ENCODE assay signal across 20 cellular contexts in the genomic region with DNA sequence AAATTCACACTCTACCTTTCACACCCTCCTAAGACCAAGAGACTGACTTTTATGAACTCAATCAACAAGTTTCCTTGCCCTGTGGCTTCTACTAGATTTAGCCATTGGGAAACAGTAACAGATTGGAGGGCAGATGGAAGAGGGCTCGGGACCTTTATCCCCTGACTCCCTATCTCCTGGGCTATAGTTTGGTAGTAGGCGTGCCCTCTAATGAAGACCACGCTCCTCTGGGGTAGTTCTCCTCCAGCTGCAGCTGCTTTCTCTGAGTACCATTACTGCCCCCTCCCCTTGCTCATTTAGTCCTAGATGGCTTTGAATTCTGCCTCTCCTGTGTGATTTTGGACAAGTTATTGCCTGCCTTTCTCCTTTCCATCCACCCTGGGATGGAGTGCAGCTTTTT.
"Had no signal": no experiment of that assay in that cellular context is flagged by ENCODE, and none has a peak within 500 bp of the region (broad histone marks: within the 10 kb centered on the region; RNA-seq: fewer than 3 reads in every experiment).

No MANE protein-coding gene starts in this region.

- H3K4me1 ChIP-seq: right lobe of liver, thyroid gland had no signal

- H3K9me3 Mint-ChIP-seq: activated CD4-positive, alpha-beta memory T cell treated with anti-CD3 and anti-CD28 coated beads for 36 hours; activated T-helper 1 cell treated with anti-CD3 and anti-CD28 coated beads, Interleukin-12 subunit alpha, Interleukin-12 subunit beta, Interleukin-2, Interleukin-4 antibody, amounts not matched to agents 30 ng/mL and 10 ng/mL and 1 ng/mL, durations not matched to agents 14 hours and 24 hours and 36 hours; neural crest cell; stimulated activated memory B cell treated with anti-CD40 and anti-IgM and Interleukin-4, amounts not matched to agents 10 μg/mL and 1 μg/mL and 100 μg/mL, for 72 hours; T-helper 2 cell treated with Interferon-gamma antibody and Interleukin-4, amounts not matched to agents 5 μg/mL and 100 μg/mL, for 36 hours; WTC11 had no signal

- H3K4me3 ChIP-seq: dorsolateral prefrontal cortex, lung, right lobe of liver, spleen, thyroid gland had no signal

- H3K27ac ChIP-seq: right lobe of liver, spleen, thyroid gland had no signal

- H3K36me3 Mint-ChIP-seq: activated CD4-positive, alpha-beta memory T cell treated with anti-CD3 and anti-CD28 coated beads for 36 hours; activated naive CD8-positive, alpha-beta T cell; stimulated activated memory B cell treated with anti-CD40 and anti-IgM and Interleukin-4, amounts not matched to agents 10 μg/mL and 1 μg/mL and 100 μg/mL, for 72 hours; WTC11 had no signal

- H3K9me3 ChIP-seq: right lobe of liver, spleen, thyroid gland had no signal

- DNase-seq: activated CD4-positive, alpha-beta memory T cell treated with anti-CD3 and anti-CD28 coated beads for 36 hours; activated CD4-positive, alpha-beta T cell treated with anti-CD3 and anti-CD28 coated beads for 36 hours; activated T-cell treated with anti-CD3 and anti-CD28 coated beads for 4 hours; dorsolateral prefrontal cortex; hypothalamus; islet precursor cell; left colon; midbrain; right lobe of liver; spleen; stimulated activated CD4-positive, alpha-beta T cell treated with anti-CD3 and anti-CD28 coated beads, Interleukin-4, amount 100 ng/mL, for 4 hours; thyroid gland had no signal

- H3K4me1 Mint-ChIP-seq: neural crest cell, WTC11 had no signal

- H3K27me3 ChIP-seq: dorsolateral prefrontal cortex, right lobe of liver, thyroid gland had no signal

- H3K4me3 Mint-ChIP-seq: activated CD4-positive, alpha-beta memory T cell treated with anti-CD3 and anti-CD28 coated beads for 36 hours; activated CD4-positive, alpha-beta T cell treated with anti-CD3 and anti-CD28 coated beads for 36 hours; activated naive CD8-positive, alpha-beta T cell; activated T-helper 1 cell treated with anti-CD3 and anti-CD28 coated beads, Interleukin-12 subunit alpha, Interleukin-12 subunit beta, Interleukin-2, Interleukin-4 antibody, amounts not matched to agents 30 ng/mL and 10 ng/mL and 1 ng/mL, durations not matched to agents 14 hours and 24 hours and 36 hours; neural crest cell; stimulated activated memory B cell treated with anti-CD40 and anti-IgM and Interleukin-4, amounts not matched to agents 10 μg/mL and 1 μg/mL and 100 μg/mL, for 72 hours; T-helper 2 cell treated with Interferon-gamma antibody and Interleukin-4, amounts not matched to agents 5 μg/mL and 100 μg/mL, for 36 hours; WTC11 had no signal

- H3K27ac Mint-ChIP-seq: activated CD4-positive, alpha-beta memory T cell treated with anti-CD3 and anti-CD28 coated beads for 36 hours; activated CD4-positive, alpha-beta T cell treated with anti-CD3 and anti-CD28 coated beads for 36 hours; activated naive CD8-positive, alpha-beta T cell; activated T-helper 1 cell treated with anti-CD3 and anti-CD28 coated beads, Interleukin-12 subunit alpha, Interleukin-12 subunit beta, Interleukin-2, Interleukin-4 antibody, amounts not matched to agents 30 ng/mL and 10 ng/mL and 1 ng/mL, durations not matched to agents 14 hours and 24 hours and 36 hours; progenitor cell of endocrine pancreas; stimulated activated memory B cell treated with anti-CD40 and anti-IgM and Interleukin-4, amounts not matched to agents 10 μg/mL and 1 μg/mL and 100 μg/mL, for 72 hours; T-helper 2 cell treated with Interferon-gamma antibody and Interleukin-4, amounts not matched to agents 5 μg/mL and 100 μg/mL, for 36 hours; WTC11 had no signal

- H3K36me3 ChIP-seq: right lobe of liver, spleen, thyroid gland had no signal

- ATAC-seq: activated CD4-positive, alpha-beta T cell treated with anti-CD3 and anti-CD28 coated beads for 36 hours; left colon; right lobe of liver; stimulated activated memory B cell treated with anti-CD40 and anti-IgM and Interleukin-4, amounts not matched to agents 10 μg/mL and 1 μg/mL and 100 μg/mL, for 72 hours; WTC11 had no signal
